Comparison of ENCODE assay signal across 8 cellular contexts in genomic region chr10:61937631-61938284, GRCh38. TPM values are rescaled to one million over a fixed set of nuclear protein-coding genes. Genes with fewer than 3 reads are reported as not detected.
DNase-seq lines count a peak whose midpoint lies in the region; ATAC-seq, FAIRE-seq and TF ChIP-seq lines count a peak whose summit lies in the region.

No MANE protein-coding gene starts in this region.

- peaks cover 24% of the 10 kb centered on the region for H3K36me3 Mint-ChIP-seq in CD8-positive, alpha-beta T cell

- 57 to 75% methylated on average over 1 of the region's 1 CpG for WGBS in pancreas, 2 donors

- intact Hi-C loops in CD8-positive, alpha-beta T cell (cut with DNase I, micrococcal nuclease): no loop called here
- intact Hi-C loops in pancreas (cut with DNase I): no loop called here

- H3K36me3 ChIP-seq in CD8-positive, alpha-beta T cell (ENCODE audit: insufficient read depth, low read length): no peaks in the 10 kb centered on the region
- peaks cover 22% of the 10 kb centered on the region for H3K36me3 ChIP-seq in Loucy (ENCODE audit: insufficient read depth, low read length)
- no peaks in the 10 kb centered on the region for H3K36me3 ChIP-seq in pancreas

- H3K9me3 ChIP-seq in CD8-positive, alpha-beta T cell (ENCODE audit: low read length): no peaks in the 10 kb centered on the region
- H3K9me3 ChIP-seq in Loucy (ENCODE audit: insufficient read depth, low read depth, low read length): peaks cover 3% of the 10 kb centered on the region; the same call in 1 of the 2 replicates
- H3K9me3 ChIP-seq in pancreas: no peaks in the 10 kb centered on the region

- H3K4me1 ChIP-seq in CD8-positive, alpha-beta T cell (ENCODE audit: insufficient read depth, low read length): peaks cover 24% of the 10 kb centered on the region
- H3K4me1 ChIP-seq in Loucy (ENCODE audit: insufficient read depth, low read length, poor library complexity, severe bottlenecking) (peaks cover 81% of the 10 kb centered on the region), pancreas (peaks cover 0 to 28% (median 0%) of the 10 kb centered on the region in 3 donors)

- CTCF ChIA-PET in CD8-positive, alpha-beta T cell (lab: Charles Lee): interaction anchor here (0.8 to 1.5 kb wide), 3 partner anchors 12 to 41 kb away, joined by 3 to 4 read pairs (median 4); no protein-coding TSS in a partner anchor
- CTCF ChIA-PET in GM10248 (lab: Yijun Ruan, JAX): interaction anchor here (0.7 to 3.9 kb wide), 12 partner anchors 8 to 307 kb away, joined by 3 to 25 read pairs (median 3); no protein-coding TSS in a partner anchor

- no peaks in the 10 kb centered on the region for H3K27me3 Mint-ChIP-seq in CD8-positive, alpha-beta T cell (ENCODE audit: low read depth)

- peak overlapping the region; percentile 25 for H3K27ac Mint-ChIP-seq in CD8-positive, alpha-beta T cell

- no peaks in the 10 kb centered on the region for H3K9me2 ChIP-seq in Loucy (replicated peaks; ENCODE audit: low read depth, low read length)

- peaks cover 48% of the 10 kb centered on the region for H3F3A ChIP-seq in Loucy (ENCODE audit: low read depth)

- H3K9me3 Mint-ChIP-seq in CD8-positive, alpha-beta T cell: peaks cover 3% of the 10 kb centered on the region

- H2AFZ ChIP-seq in Loucy (ENCODE audit: low read length): no peak overlapping the region

- POLR2A ChIA-PET in CD8-positive, alpha-beta T cell (lab: Charles Lee): no interaction called here
- POLR2A ChIA-PET in GM10248 (lab: Yijun Ruan, JAX): interaction anchor here (0.6 kb wide), 1 partner anchor 1153 kb away, joined by 3 read pairs; no protein-coding TSS in a partner anchor

- H4K20me1 ChIP-seq in Loucy (ENCODE audit: insufficient read depth, low read length, poor library complexity, severe bottlenecking): peaks cover 3% of the 10 kb centered on the region

- H3K79me2 ChIP-seq in Loucy (ENCODE audit: insufficient read depth, low read length): peaks cover 84% of the 10 kb centered on the region

- DNase-seq in CD8-positive, alpha-beta T cell: no peak
- DNase-seq in coronary artery (ENCODE audit: low spot score) (no peak), pancreas (no peak), GDM1 (lab: John Stamatoyannopoulos, UW) (no peak), NCI-H2029 treated with DMSO at 0.1 percent for 48 hours (lab: John Stamatoyannopoulos, UW) (no peak), GM10248 (ENCODE audit: extremely low spot score) (no peak)

- H3K27ac ChIP-seq in CD8-positive, alpha-beta T cell (ENCODE audit: low read depth, low read length): no peak overlapping the region
- H3K27ac ChIP-seq in coronary artery: peak overlapping the region; percentile 45 to 61
- H3K27ac ChIP-seq in pancreas: peak overlapping the region in 2 of 4 donors; percentile 49 to 60

- peak; percentile 29 for FAIRE-seq in pancreas (lab: Jason Lieb, UNC)

- H3K27me3 ChIP-seq in CD8-positive, alpha-beta T cell (ENCODE audit: insufficient read depth, low read length): no peaks in the 10 kb centered on the region
- H3K27me3 ChIP-seq in Loucy (ENCODE audit: insufficient read depth, low read length, poor library complexity, severe bottlenecking): no peaks in the 10 kb centered on the region
- H3K27me3 ChIP-seq in pancreas: no peaks in the 10 kb centered on the region

- H3K4me3 ChIP-seq in CD8-positive, alpha-beta T cell (ENCODE audit: low read depth, low read length): no peak overlapping the region
- H3K4me3 ChIP-seq in Loucy (ENCODE audit: low read length, poor library complexity, severe bottlenecking) (peak overlapping the region; percentile 50), coronary artery (no peak overlapping the region), pancreas (no peak overlapping the region)

- no peak for TF ChIP-seq CTCF in CD8-positive, alpha-beta T cell (IDR thresholded peaks at IDR 0.05)
- no peak for TF ChIP-seq CTCF in Loucy (conservative IDR thresholded peaks at IDR 0.05; ENCODE audit: low read length)
- no peak for TF ChIP-seq CTCF in coronary artery (IDR thresholded peaks at IDR 0.05)
- TF ChIP-seq CTCF in pancreas (IDR thresholded peaks at IDR 0.05): no peak
- no peak for TF ChIP-seq CTCF in GM10248 (IDR thresholded peaks at IDR 0.05; ENCODE audit: control extremely low read depth, extremely low read depth, low read depth, missing control alignments)

- H3K9ac ChIP-seq in Loucy (ENCODE audit: low read depth, low read length, poor library complexity, severe bottlenecking): peak overlapping the region; percentile 67

- ATAC-seq in CD8-positive, alpha-beta T cell: no peak
- ATAC-seq in pancreas: peak in 3 of 4 donors; percentile 44 to 77 (median 72)
- ATAC-seq in GM19023 (IDR thresholded peaks at IDR 0.05; ENCODE audit: unreplicated experiment): no peak

- H3K4me3 Mint-ChIP-seq in CD8-positive, alpha-beta T cell: peak overlapping the region; percentile 2

- H3K4me2 ChIP-seq in Loucy (ENCODE audit: low read depth, low read length, poor library complexity, severe bottlenecking): peak overlapping the region; percentile 67

- H3K4me1 Mint-ChIP-seq in CD8-positive, alpha-beta T cell (ENCODE audit: low read depth): peaks cover 80% of the 10 kb centered on the region

RNA-seq across cellular contexts. Expression of gene ARID5B, which starts 36.3 kb away (rescaled TPM):
- 10 to 100 TPM; 17.5 to 18.4 TPM for total RNA-seq in CD8-positive, alpha-beta T cell
- total RNA-seq in pancreas: 10 to 100 TPM in 2 of 6 donors, 1 to 10 TPM in 4; 2.6 to 13.0 (median 6.8) TPM
- polyA plus RNA-seq in pancreas: 1 to 10 TPM; 2.6 to 3.9 TPM

Comparison
In these comparisons a context has a peak if more than half of its experiments do, and no peak if none do; other contexts are left out.
1. ATAC-seq: peak in pancreas (3 of 4); none in CD8-positive, alpha-beta T cell (single experiment) and GM19023 (single experiment).